ENCODE assay signal across 1 cellular context in the genomic region with DNA sequence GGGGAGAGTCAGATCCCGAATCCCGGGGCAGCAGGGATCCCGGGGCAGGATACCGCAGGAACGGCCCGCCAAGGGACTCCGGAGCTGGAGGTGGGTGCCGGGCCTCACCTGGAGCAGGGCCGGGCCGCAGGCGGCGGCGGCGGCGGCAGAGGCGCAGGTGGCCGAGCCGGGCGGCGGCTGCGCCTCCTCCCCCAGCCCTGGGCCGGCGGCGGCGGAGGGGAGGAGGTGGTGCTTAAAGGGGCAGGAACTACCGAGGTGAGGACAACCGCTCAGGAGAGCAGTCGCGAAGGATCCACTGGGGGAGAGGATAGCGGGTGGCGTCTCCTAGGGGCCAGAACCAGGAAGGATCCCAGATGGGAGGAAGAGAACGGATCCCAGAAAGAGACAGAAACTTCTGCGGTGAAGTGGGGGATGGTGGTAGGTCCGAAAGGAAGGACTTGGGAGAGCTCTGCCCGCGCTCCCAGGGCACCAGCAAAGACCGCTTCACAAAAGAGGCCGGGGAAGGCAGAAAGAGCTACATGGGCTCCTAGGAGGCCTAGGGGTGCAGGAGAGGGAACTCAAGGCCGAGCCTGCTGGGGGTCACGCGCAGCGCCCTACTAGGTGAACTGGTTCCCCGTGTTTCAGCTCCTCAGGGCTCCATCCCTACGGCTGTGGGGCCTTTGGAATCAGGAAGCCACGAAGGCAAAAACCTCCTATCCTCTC.
TF ChIP-seq lines count a peak whose summit lies in the region.

No MANE protein-coding gene starts in this region.

TF ChIP-seq in HepG2, 621 proteins besides CTCF, POLR2A, EP300 and RAD21 (continued from another document):
- TF ChIP-seq ARID4A (CRISPR knock-in tag; IDR thresholded peaks at IDR 0.05; ENCODE audit: borderline replicate concordance) = peak; percentile 23; the same call in 1 of the 2 replicates
- TF ChIP-seq, protein P1, sequence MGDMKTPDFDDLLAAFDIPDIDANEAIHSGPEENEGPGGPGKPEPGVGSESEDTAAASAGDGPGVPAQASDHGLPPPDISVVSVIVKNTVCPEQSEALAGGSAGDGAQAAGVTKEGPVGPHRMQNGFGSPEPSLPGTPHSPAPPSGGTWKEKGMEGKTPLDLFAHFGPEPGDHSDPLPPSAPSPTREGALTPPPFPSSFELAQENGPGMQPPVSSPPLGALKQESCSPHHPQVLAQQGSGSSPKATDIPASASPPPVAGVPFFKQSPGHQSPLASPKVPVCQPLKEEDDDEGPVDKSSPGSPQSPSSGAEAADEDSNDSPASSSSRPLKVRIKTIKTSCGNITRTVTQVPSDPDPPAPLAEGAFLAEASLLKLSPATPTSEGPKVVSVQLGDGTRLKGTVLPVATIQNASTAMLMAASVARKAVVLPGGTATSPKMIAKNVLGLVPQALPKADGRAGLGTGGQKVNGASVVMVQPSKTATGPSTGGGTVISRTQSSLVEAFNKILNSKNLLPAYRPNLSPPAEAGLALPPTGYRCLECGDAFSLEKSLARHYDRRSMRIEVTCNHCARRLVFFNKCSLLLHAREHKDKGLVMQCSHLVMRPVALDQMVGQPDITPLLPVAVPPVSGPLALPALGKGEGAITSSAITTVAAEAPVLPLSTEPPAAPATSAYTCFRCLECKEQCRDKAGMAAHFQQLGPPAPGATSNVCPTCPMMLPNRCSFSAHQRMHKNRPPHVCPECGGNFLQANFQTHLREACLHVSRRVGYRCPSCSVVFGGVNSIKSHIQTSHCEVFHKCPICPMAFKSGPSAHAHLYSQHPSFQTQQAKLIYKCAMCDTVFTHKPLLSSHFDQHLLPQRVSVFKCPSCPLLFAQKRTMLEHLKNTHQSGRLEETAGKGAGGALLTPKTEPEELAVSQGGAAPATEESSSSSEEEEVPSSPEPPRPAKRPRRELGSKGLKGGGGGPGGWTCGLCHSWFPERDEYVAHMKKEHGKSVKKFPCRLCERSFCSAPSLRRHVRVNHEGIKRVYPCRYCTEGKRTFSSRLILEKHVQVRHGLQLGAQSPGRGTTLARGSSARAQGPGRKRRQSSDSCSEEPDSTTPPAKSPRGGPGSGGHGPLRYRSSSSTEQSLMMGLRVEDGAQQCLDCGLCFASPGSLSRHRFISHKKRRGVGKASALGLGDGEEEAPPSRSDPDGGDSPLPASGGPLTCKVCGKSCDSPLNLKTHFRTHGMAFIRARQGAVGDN (CRISPR knock-in tag; IDR thresholded peaks at IDR 0.05) = peak; percentile 40
- TF ChIP-seq TSC22D2 (CRISPR knock-in tag; IDR thresholded peaks at IDR 0.05; ENCODE audit: borderline replicate concordance) = peak; percentile 13; the same call in 1 of the 2 replicates
- peak; percentile 51 for TF ChIP-seq GABPB1 (CRISPR knock-in tag; IDR thresholded peaks at IDR 0.05)
- TF ChIP-seq RXRB (CRISPR knock-in tag; IDR thresholded peaks at IDR 0.05; ENCODE audit: borderline replicate concordance) = peak; percentile 11; the same call in 1 of the 2 replicates
- TF ChIP-seq SAP130 (CRISPR knock-in tag; IDR thresholded peaks at IDR 0.05; ENCODE audit: low read depth) = peak; percentile 51
- TF ChIP-seq ETV5 (CRISPR knock-in tag; IDR thresholded peaks at IDR 0.05; ENCODE audit: borderline replicate concordance) = 0 out of 2 replicates have a peak, but pooled peaks have one; percentile 14
- TF ChIP-seq KMT2B (CRISPR knock-in tag; IDR thresholded peaks at IDR 0.05) = 0 out of 2 replicates have a peak, but pooled peaks have one; percentile 25
- no peak for TF ChIP-seq ZNF720 (CRISPR knock-in tag; IDR thresholded peaks at IDR 0.05)
